Comparison of ENCODE assay signal across 9 cellular contexts in genomic region chr16:2560798-2561133, GRCh38. TPM values are rescaled to one million over a fixed set of nuclear protein-coding genes. Genes with fewer than 3 reads are reported as not detected.
DNase-seq lines count a peak whose midpoint lies in the region; ATAC-seq and TF ChIP-seq lines count a peak whose summit lies in the region.
"Not testable (repeated sequence)": the region's sequence is repeated elsewhere in the genome, so short reads cannot be mapped to it uniquely, and the experiment has no call there.
"Had no signal": no experiment of that assay in that cellular context is flagged by ENCODE, and none has a peak within 500 bp of the region (broad histone marks: within the 10 kb centered on the region; RNA-seq: fewer than 3 reads in every experiment).

No MANE protein-coding gene starts in this region.

- not testable (repeated sequence) for H3K4me3 ChIP-seq in GM23338; NB4 (ENCODE audit: low read depth, low read length); brain microvascular endothelial cell (ENCODE audit: low read depth, low read length); left ventricle myocardium inferior

- not testable (repeated sequence) for H3K9me3 ChIP-seq in left ventricle myocardium inferior (replicated peaks)

- H3K4me3 Mint-ChIP-seq in GM23338; stimulated activated memory B cell treated with anti-CD40 and anti-IgM and Interleukin-4, amounts not matched to agents 10 μg/mL and 1 μg/mL and 100 μg/mL, for 72 hours: not testable (repeated sequence)

- H3K36me3 Mint-ChIP-seq in GM23338 (ENCODE audit: low read depth); stimulated activated memory B cell treated with anti-CD40 and anti-IgM and Interleukin-4, amounts not matched to agents 10 μg/mL and 1 μg/mL and 100 μg/mL, for 72 hours: not testable (repeated sequence)

- H3K36me3 ChIP-seq in GM23338 (ENCODE audit: insufficient read depth); brain microvascular endothelial cell (replicated peaks); left ventricle myocardium inferior: not testable (repeated sequence)

- DNase-seq in GM10266 (ENCODE audit: extremely low spot score); GM23338 (ENCODE audit: low spot score); NB4 (ENCODE audit: low read depth): not testable (repeated sequence)
- peak; percentile 17 to 54 for DNase-seq in activated CD8-positive, alpha-beta memory T cell treated with anti-CD3 and anti-CD28 coated beads for 1 hour (ENCODE audit: extremely low read depth in 1 of 2, low read depth in 1 of 2)
- DNase-seq in brain microvascular endothelial cell: peak; percentile 37
- peak; percentile 69 for DNase-seq in left ventricle myocardium inferior
- peak; percentile 87 for DNase-seq in posterior vena cava (ENCODE audit: low spot score)

- H3F3A ChIP-seq in GM23338 (replicated peaks; ENCODE audit: low read depth): not testable (repeated sequence)

- in situ Hi-C loops in brain microvascular endothelial cell (cut with HindIII; ENCODE audit: low pct_ligation_motif_present, low sequenced_read_pairs): not testable (repeated sequence)

- not testable (repeated sequence) for H3K27ac ChIP-seq in GM23338 (ENCODE audit: low read depth); brain microvascular endothelial cell; left ventricle myocardium inferior (replicated peaks)

- not testable (repeated sequence) for H3K9me3 Mint-ChIP-seq in GM23338; stimulated activated memory B cell treated with anti-CD40 and anti-IgM and Interleukin-4, amounts not matched to agents 10 μg/mL and 1 μg/mL and 100 μg/mL, for 72 hours

- peak; percentile 96 for ATAC-seq in GM23338
- ATAC-seq in stimulated activated memory B cell treated with anti-CD40 and anti-IgM and Interleukin-4, amounts not matched to agents 10 μg/mL and 1 μg/mL and 100 μg/mL, for 72 hours: peak; percentile 92

- not testable (repeated sequence) for H3K4me1 ChIP-seq in GM23338 (ENCODE audit: insufficient read depth); left ventricle myocardium inferior

- not testable (repeated sequence) for H3K27me3 Mint-ChIP-seq in GM23338 (ENCODE audit: insufficient read depth, low read depth, poor library complexity); stimulated activated memory B cell treated with anti-CD40 and anti-IgM and Interleukin-4, amounts not matched to agents 10 μg/mL and 1 μg/mL and 100 μg/mL, for 72 hours

- H3K27me3 ChIP-seq in GM23338 (ENCODE audit: insufficient read depth); brain microvascular endothelial cell (replicated peaks); left ventricle myocardium inferior (ENCODE audit: low read depth): not testable (repeated sequence)

- H4K20me1 ChIP-seq in GM23338 (replicated peaks; ENCODE audit: insufficient read depth): not testable (repeated sequence)

- intact Hi-C loops in left ventricle myocardium inferior (cut with micrococcal nuclease); posterior vena cava (cut with DNase I): not testable (repeated sequence)

- not testable (repeated sequence) for TF ChIP-seq POLR2A in NB4 (IDR thresholded peaks at IDR 0.05; ENCODE audit: extremely low read depth, insufficient read length)

- H3K79me2 ChIP-seq in GM23338 (replicated peaks; ENCODE audit: insufficient read depth): not testable (repeated sequence)

- H3K27ac Mint-ChIP-seq in GM23338; stimulated activated memory B cell treated with anti-CD40 and anti-IgM and Interleukin-4, amounts not matched to agents 10 μg/mL and 1 μg/mL and 100 μg/mL, for 72 hours: not testable (repeated sequence)

- not testable (repeated sequence) for H3K9me2 ChIP-seq in GM23338 (ENCODE audit: insufficient read depth)

- not testable (repeated sequence) for H3K4me1 Mint-ChIP-seq in GM23338; stimulated activated memory B cell treated with anti-CD40 and anti-IgM and Interleukin-4, amounts not matched to agents 10 μg/mL and 1 μg/mL and 100 μg/mL, for 72 hours

- not testable (repeated sequence) for H3K4me2 ChIP-seq in GM23338

- TF ChIP-seq CTCF in GM10266 (IDR thresholded peaks at IDR 0.05; ENCODE audit: control insufficient read depth, insufficient read depth, low read depth, missing control alignments) (peak; percentile 46), GM23338 (conservative IDR thresholded peaks at IDR 0.05; ENCODE audit: low read depth in 2 of 2) (peak in 1 of 2 experiments; percentile 55; a peak in 2 of 4 replicates), NB4 (IDR thresholded peaks at IDR 0.05; ENCODE audit: low read depth, low read length) (peak; percentile 23), brain microvascular endothelial cell (IDR thresholded peaks at IDR 0.05; ENCODE audit: low read depth, low read length, missing control alignments) (peak; percentile 39), left ventricle myocardium inferior (IDR thresholded peaks at IDR 0.05; ENCODE audit: borderline replicate concordance) (peak; percentile 52)

- not testable (repeated sequence) for H2AFZ ChIP-seq in GM23338

RNA-seq across cellular contexts. Expression of gene PDPK1, which starts 22.9 kb away (rescaled TPM):
- total RNA-seq in GM23338 (2014; rRNA removed; shearing (Covaris generic)): 24.9 and 25.8 TPM in 2 replicates
- 13.1 and 19.3 TPM in 2 replicates for polyA plus RNA-seq in GM23338 (2016; fragmentation: Nextera tagmentation; extraction: Ambion mirVana)
- total RNA-seq in left ventricle myocardium inferior (46.4 TPM), posterior vena cava (10 to 100 TPM; 36.8 to 40.1 TPM)

RNA-seq across cellular contexts. Expression of gene CEMP1, which starts 29.6 kb away (rescaled TPM):
- total RNA-seq in GM23338 (2014; rRNA removed; shearing (Covaris generic)): 0.31 TPM in 1 of 2 replicates, not detected in the other
- polyA plus RNA-seq in GM23338 (2016; fragmentation: Nextera tagmentation; extraction: Ambion mirVana): 7.5 and 10.1 TPM in 2 replicates
- total RNA-seq in left ventricle myocardium inferior: not detected
- total RNA-seq in posterior vena cava: not detected
- total RNA-seq: skeletal muscle tissue had no signal

RNA-seq across cellular contexts. Expression of gene AMDHD2, which starts 40.6 kb away (rescaled TPM):
- 62.1 and 68.1 TPM in 2 replicates for total RNA-seq in GM23338 (2014; rRNA removed; shearing (Covaris generic))
- polyA plus RNA-seq in GM23338 (2016; fragmentation: Nextera tagmentation; extraction: Ambion mirVana): 12.2 and 20.2 TPM in 2 replicates
- total RNA-seq in left ventricle myocardium inferior (9.3 TPM), posterior vena cava (10 to 100 TPM; 25.5 to 34.3 TPM)

RNA-seq across cellular contexts. Expression of gene ATP6V0C, which starts 47.0 kb away (rescaled TPM):
- total RNA-seq in GM23338 (2014; rRNA removed; shearing (Covaris generic)): 98.2 and 109 TPM in 2 replicates
- polyA plus RNA-seq in GM23338 (2016; fragmentation: Nextera tagmentation; extraction: Ambion mirVana): 154 and 162 TPM in 2 replicates
- total RNA-seq in left ventricle myocardium inferior: 128 TPM
- total RNA-seq in posterior vena cava: 100 to 1,000 TPM; 107 to 133 TPM
